26 cellular contexts compared by ENCODE assay signal in genomic region chr16:68503334-68503733, GRCh38. TPM values are rescaled to one million over a fixed set of nuclear protein-coding genes. Genes with fewer than 3 reads are reported as not detected.
DNase-seq lines count a peak whose midpoint lies in the region; ATAC-seq, FAIRE-seq and TF ChIP-seq lines count a peak whose summit lies in the region.
"Had no signal": no experiment of that assay in that cellular context is flagged by ENCODE, and none has a peak within 500 bp of the region (broad histone marks: within the 10 kb centered on the region; RNA-seq: fewer than 3 reads in every experiment).

No MANE protein-coding gene starts in this region.

- peak overlapping the region in 7 of 11 experiments; percentile 10 to 52 (median 47); a peak in 12 of 22 replicates for H3K4me2 ChIP-seq in BLaER1 treated with 17β-estradiol and CSF1 and Interleukin-3, amounts not matched to agents 10 nM and 100 nM

- peaks cover 0 to 5% (median 0%) of the 10 kb centered on the region in 11 experiments; a peak in 3 of 22 replicates for H3K9me3 ChIP-seq in BLaER1 treated with 17β-estradiol and CSF1 and Interleukin-3, amounts not matched to agents 10 nM and 100 nM (replicated peaks in 1 of 11)
- H3K9me3 ChIP-seq: suprapubic skin had no signal

- no peaks in the 10 kb centered on the region for H3K36me3 Mint-ChIP-seq in activated naive CD4-positive, alpha-beta T cell treated with anti-CD3 and anti-CD28 coated beads, Interleukin-2, amount 50 U/mL, for 72 hours
- H3K36me3 Mint-ChIP-seq: immature natural killer cell had no signal

- H4K20me1 ChIP-seq in BLaER1 treated with 17β-estradiol and CSF1 and Interleukin-3, amounts not matched to agents 10 nM and 100 nM = no peaks in the 10 kb centered on the region

- H3K27me3 ChIP-seq in BLaER1 treated with 17β-estradiol and CSF1 and Interleukin-3, amounts not matched to agents 10 nM and 100 nM = no peaks in the 10 kb centered on the region
- H3K27me3 ChIP-seq in bronchial epithelial cell (ENCODE audit: control insufficient read depth, insufficient read depth, low read length) = peaks cover 9% of the 10 kb centered on the region

- H3K4me3 ChIP-seq in BLaER1 treated with 17β-estradiol and CSF1 and Interleukin-3, amounts not matched to agents 10 nM and 100 nM = no peak overlapping the region
- H3K4me3 ChIP-seq in bronchial epithelial cell (ENCODE audit: low read depth, low read length) = no peak overlapping the region
- H3K4me3 ChIP-seq: suprapubic skin had no signal

- FAIRE-seq in HTR-8/SVneo (lab: Jason Lieb, UNC) (no peak), bronchial epithelial cell (lab: Jason Lieb, UNC) (peak; percentile 36)

- TF ChIP-seq CTCF in bronchial epithelial cell (IDR thresholded peaks at IDR 0.05; ENCODE audit: insufficient read depth, low read length, severe bottlenecking) = no peak
- no peak for TF ChIP-seq CTCF in omental fat pad (IDR thresholded peaks at IDR 0.05)

- intact Hi-C loops in sciatic nerve (cut with DNase I) = no loop called here

- DNase-seq in HTR-8/SVneo (ENCODE audit: insufficient read length, low spot score) = peak; percentile 30
- DNase-seq in bronchial epithelial cell (ENCODE audit: low read depth) = peak; percentile 52
- DNase-seq in omental fat pad (ENCODE audit: low spot score) = no peak
- DNase-seq in sciatic nerve (ENCODE audit: low spot score) = no peak
- DNase-seq in activated naive CD4-positive, alpha-beta T cell treated with anti-CD3 and anti-CD28 coated beads, Interleukin-2, amount 50 U/mL, for 72 hours (ENCODE audit: low spot score in 2 of 2) = no peak
- no peak for DNase-seq in H4 (ENCODE audit: low spot score)
- DNase-seq: activated CD4-positive, alpha-beta T cell treated with anti-CD3 and anti-CD28 coated beads for 36 hours; activated naive CD4-positive, alpha-beta T cell treated with anti-CD3 and anti-CD28 coated beads for 36 hours; activated T-cell treated with anti-CD3 and anti-CD28 coated beads, Interleukin-2, amount 50 U/mL, for 48 hours; amygdala; COR-L47; H7; immature natural killer cell; KBM-7; NCI-H1048; NCI-H187 treated with DMSO at 0.1 percent for 48 hours; NCI-H82; SHP77 treated with DMSO at 0.1 percent for 48 hours; T-helper 1 cell had no signal

- H3K27ac ChIP-seq in BLaER1 treated with 17β-estradiol and CSF1 and Interleukin-3, amounts not matched to agents 10 nM and 100 nM = no peak overlapping the region
- H3K27ac ChIP-seq: suprapubic skin had no signal

- no peaks in the 10 kb centered on the region for H3K36me3 ChIP-seq in BLaER1 treated with 17β-estradiol and CSF1 and Interleukin-3, amounts not matched to agents 10 nM and 100 nM
- no peaks in the 10 kb centered on the region for H3K36me3 ChIP-seq in bronchial epithelial cell (ENCODE audit: control insufficient read depth, insufficient read depth, low read length)
- H3K36me3 ChIP-seq: suprapubic skin had no signal

- no peaks in the 10 kb centered on the region for H3K9me3 Mint-ChIP-seq in activated naive CD4-positive, alpha-beta T cell treated with anti-CD3 and anti-CD28 coated beads, Interleukin-2, amount 50 U/mL, for 72 hours
- H3K9me3 Mint-ChIP-seq: activated naive CD4-positive, alpha-beta T cell treated with anti-CD3 and anti-CD28 coated beads for 36 hours; dendritic cell treated with granulocyte-macrophage colony-stimulating factor and Interleukin-4, amounts not matched to agents 40 ng/mL and 50 ng/mL, for 4 days; immature natural killer cell; neural crest cell had no signal

- peak; percentile 45 for ATAC-seq in omental fat pad (ENCODE audit: low FRiP score)
- no peak for ATAC-seq in sciatic nerve
- no peak for ATAC-seq in activated naive CD4-positive, alpha-beta T cell treated with anti-CD3 and anti-CD28 coated beads, Interleukin-2, amount 50 U/mL, for 72 hours
- ATAC-seq: activated CD4-positive, alpha-beta T cell treated with anti-CD3 and anti-CD28 coated beads for 36 hours had no signal

- no peak overlapping the region for H3K9ac ChIP-seq in BLaER1 treated with 17β-estradiol and CSF1 and Interleukin-3, amounts not matched to agents 10 nM and 100 nM

- peaks cover 8 to 26% (median 20%) of the 10 kb centered on the region in 10 experiments; a peak in 19 of 20 replicates for H3K4me1 ChIP-seq in BLaER1 treated with 17β-estradiol and CSF1 and Interleukin-3, amounts not matched to agents 10 nM and 100 nM
- H3K4me1 ChIP-seq: suprapubic skin had no signal

- no peak overlapping the region for H3K27ac Mint-ChIP-seq in activated naive CD4-positive, alpha-beta T cell treated with anti-CD3 and anti-CD28 coated beads, Interleukin-2, amount 50 U/mL, for 72 hours
- H3K27ac Mint-ChIP-seq: activated CD4-positive, alpha-beta T cell treated with anti-CD3 and anti-CD28 coated beads for 36 hours; activated naive CD4-positive, alpha-beta T cell treated with anti-CD3 and anti-CD28 coated beads for 36 hours; B cell; dendritic cell treated with granulocyte-macrophage colony-stimulating factor and Interleukin-4, amounts not matched to agents 40 ng/mL and 50 ng/mL, for 4 days; immature natural killer cell; progenitor cell of endocrine pancreas had no signal

RNA-seq across cellular contexts. Expression of gene ZFP90, which starts 35.8 kb away (rescaled TPM):
- 18.4 and 21.5 TPM in 2 replicates for total RNA-seq in bronchial epithelial cell
- total RNA-seq in omental fat pad = 10 to 100 TPM; 12.8 to 44.1 (median 18.3) TPM
- 39.9 TPM for total RNA-seq in sciatic nerve
- 10 to 100 TPM; 29.7 to 37.7 TPM for total RNA-seq in activated naive CD4-positive, alpha-beta T cell treated with anti-CD3 and anti-CD28 coated beads, Interleukin-2, amount 50 U/mL, for 72 hours
- total RNA-seq in H4 (2014; rRNA removed; shearing (Covaris generic)) = 7.2 and 9.6 TPM in 2 replicates

RNA-seq across cellular contexts. Expression of gene SMPD3, which starts 55.0 kb away (rescaled TPM):
- total RNA-seq in bronchial epithelial cell (under 0.01 TPM in 1 of 2 replicates, not detected in the other), omental fat pad (10 to 100 TPM in 2 of 4 donors, 1 to 10 TPM in 1, under 1 TPM in 1; 0.63 to 44.8 (median 8.1) TPM), sciatic nerve (1.2 TPM)
- total RNA-seq in activated naive CD4-positive, alpha-beta T cell treated with anti-CD3 and anti-CD28 coated beads, Interleukin-2, amount 50 U/mL, for 72 hours = 1 to 10 TPM in 1 of 2 donors, under 1 TPM in 1; 0.12 to 1.0 TPM
- not detected in 2 replicates for total RNA-seq in H4 (2014; rRNA removed; shearing (Covaris generic))
- total RNA-seq: cardiac septum had no signal

Comparison
In these comparisons a context has a peak if more than half of its experiments do, and no peak if none do; other contexts are left out.
1. DNase-seq: peak in HTR-8/SVneo (single experiment) and bronchial epithelial cell (single experiment); none in omental fat pad (single experiment), sciatic nerve (single experiment), activated naive CD4-positive, alpha-beta T cell treated with anti-CD3 and anti-CD28 coated beads, Interleukin-2, amount 50 U/mL, for 72 hours (0 of 2) and H4 (single experiment).